Comparison of ENCODE assay signal across 25 cellular contexts in the genomic region with DNA sequence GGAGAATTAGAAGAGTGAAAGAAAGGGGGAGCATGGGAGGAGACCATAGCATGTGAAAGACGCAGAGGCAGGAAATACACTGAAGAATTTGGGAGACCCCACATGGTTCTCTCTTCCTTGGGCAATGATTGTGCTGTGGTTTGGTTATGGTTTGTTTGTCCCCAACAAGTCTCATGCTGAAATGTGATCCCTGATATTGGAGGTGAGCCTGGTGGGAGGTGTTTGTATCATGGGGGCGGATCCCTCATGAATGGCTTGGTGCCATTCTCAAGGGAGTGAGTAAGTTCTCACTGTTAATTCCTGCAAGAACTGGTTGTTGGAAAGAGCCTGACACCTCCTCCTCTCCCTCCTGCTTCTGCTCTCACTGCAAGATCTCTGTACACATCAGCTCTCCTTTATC.
"Had no signal": no experiment of that assay in that cellular context is flagged by ENCODE, and none has a peak within 500 bp of the region (broad histone marks: within the 10 kb centered on the region; RNA-seq: fewer than 3 reads in every experiment).

No MANE protein-coding gene starts in this region.

- H3K4me2 ChIP-seq: smooth muscle cell had no signal

- H3K4me1 Mint-ChIP-seq: activated CD4-positive, alpha-beta T cell treated with anti-CD3 and anti-CD28 coated beads, Interleukin-2, amount 10 ng/mL, durations not matched to agents 7 days and 5 days; activated naive CD4-positive, alpha-beta T cell treated with anti-CD3 and anti-CD28 coated beads, Interleukin-2, amount 50 U/mL, for 24 hours; stimulated activated memory B cell treated with anti-CD40 and anti-IgM and Interleukin-4, amounts not matched to agents 10 μg/mL and 1 μg/mL and 100 μg/mL, for 72 hours had no signal

- H3K36me3 ChIP-seq: brain microvascular endothelial cell, esophagus squamous epithelium, heart right ventricle, sigmoid colon, stomach, suprapubic skin, transverse colon, vagina had no signal

- H3K27ac Mint-ChIP-seq: activated CD4-positive, alpha-beta T cell treated with anti-CD3 and anti-CD28 coated beads, Interleukin-2, amount 10 ng/mL, durations not matched to agents 7 days and 5 days; activated naive CD4-positive, alpha-beta T cell treated with anti-CD3 and anti-CD28 coated beads, Interleukin-2, amount 50 U/mL, for 24 hours; dendritic cell treated with granulocyte-macrophage colony-stimulating factor and Interleukin-4, amounts not matched to agents 40 ng/mL and 50 ng/mL, for 4 days; stimulated activated memory B cell treated with anti-CD40 and anti-IgM and Interleukin-4, amounts not matched to agents 10 μg/mL and 1 μg/mL and 100 μg/mL, for 72 hours had no signal

- H3K9me3 ChIP-seq: esophagus squamous epithelium, heart right ventricle, mucosa of descending colon, sigmoid colon, suprapubic skin, transverse colon, vagina had no signal

- H3K4me3 Mint-ChIP-seq: activated CD4-positive, alpha-beta T cell treated with anti-CD3 and anti-CD28 coated beads, Interleukin-2, amount 10 ng/mL, durations not matched to agents 7 days and 5 days; activated naive CD4-positive, alpha-beta T cell treated with anti-CD3 and anti-CD28 coated beads, Interleukin-2, amount 50 U/mL, for 24 hours; dendritic cell treated with granulocyte-macrophage colony-stimulating factor and Interleukin-4, amounts not matched to agents 40 ng/mL and 50 ng/mL, for 4 days; stimulated activated memory B cell treated with anti-CD40 and anti-IgM and Interleukin-4, amounts not matched to agents 10 μg/mL and 1 μg/mL and 100 μg/mL, for 72 hours had no signal

- H3K27ac ChIP-seq: brain microvascular endothelial cell, esophagus squamous epithelium, heart right ventricle, sigmoid colon, stomach, suprapubic skin, transverse colon, vagina, VCaP had no signal

- H3K27me3 ChIP-seq: brain microvascular endothelial cell, esophagus squamous epithelium, sigmoid colon, stomach, suprapubic skin, transverse colon, vagina had no signal

- H3K4me1 ChIP-seq: esophagus squamous epithelium, heart right ventricle, sigmoid colon, stomach, suprapubic skin, transverse colon, vagina had no signal

- ATAC-seq: activated CD4-positive, CD25-positive, alpha-beta regulatory T cell treated with anti-CD3 and anti-CD28 coated beads, Interleukin-2, amount 50 U/mL, for 24 hours; heart right ventricle; left colon; mucosa of descending colon; stimulated activated memory B cell treated with anti-CD40 and anti-IgM and Interleukin-4, amounts not matched to agents 10 μg/mL and 1 μg/mL and 100 μg/mL, for 72 hours had no signal

- H3K9me3 Mint-ChIP-seq: activated CD4-positive, alpha-beta T cell treated with anti-CD3 and anti-CD28 coated beads, Interleukin-2, amount 10 ng/mL, durations not matched to agents 7 days and 5 days; activated naive CD4-positive, alpha-beta T cell treated with anti-CD3 and anti-CD28 coated beads, Interleukin-2, amount 50 U/mL, for 24 hours; dendritic cell treated with granulocyte-macrophage colony-stimulating factor and Interleukin-4, amounts not matched to agents 40 ng/mL and 50 ng/mL, for 4 days; stimulated activated memory B cell treated with anti-CD40 and anti-IgM and Interleukin-4, amounts not matched to agents 10 μg/mL and 1 μg/mL and 100 μg/mL, for 72 hours had no signal

- H3K4me3 ChIP-seq: esophagus squamous epithelium, heart right ventricle, mucosa of descending colon, sigmoid colon, smooth muscle cell, stomach, suprapubic skin, transverse colon, vagina had no signal

- H3K27me3 Mint-ChIP-seq: activated CD4-positive, alpha-beta T cell treated with anti-CD3 and anti-CD28 coated beads, Interleukin-2, amount 10 ng/mL, durations not matched to agents 7 days and 5 days; stimulated activated memory B cell treated with anti-CD40 and anti-IgM and Interleukin-4, amounts not matched to agents 10 μg/mL and 1 μg/mL and 100 μg/mL, for 72 hours had no signal

- H3K36me3 Mint-ChIP-seq: activated naive CD4-positive, alpha-beta T cell treated with anti-CD3 and anti-CD28 coated beads, Interleukin-2, amount 50 U/mL, for 24 hours; stimulated activated memory B cell treated with anti-CD40 and anti-IgM and Interleukin-4, amounts not matched to agents 10 μg/mL and 1 μg/mL and 100 μg/mL, for 72 hours had no signal

- DNase-seq: activated CD4-positive, alpha-beta T cell treated with anti-CD3 and anti-CD28 coated beads, Interleukin-2, amount 10 ng/mL, durations not matched to agents 7 days and 5 days; activated gamma-delta T cell treated with Interleukin-2 at 50 U/mL for 16 hours; activated T-cell treated with anti-CD3 and anti-CD28 coated beads, Interleukin-2, amount 50 U/mL, for 1 hour; brain microvascular endothelial cell; caudate nucleus; effector CD4-positive, alpha-beta T cell; esophagus squamous epithelium; heart right ventricle; left colon; mesenchymal stem cell; mucosa of descending colon; retina; sigmoid colon; stimulated activated CD4-positive, alpha-beta T cell treated with anti-CD3 and anti-CD28 coated beads, Interleukin-15, amount 100 ng/mL, for 24 hours; stomach; transverse colon had no signal

- FAIRE-seq: keratinocyte had no signal
